3 cellular contexts compared by ENCODE assay signal in the genomic region with DNA sequence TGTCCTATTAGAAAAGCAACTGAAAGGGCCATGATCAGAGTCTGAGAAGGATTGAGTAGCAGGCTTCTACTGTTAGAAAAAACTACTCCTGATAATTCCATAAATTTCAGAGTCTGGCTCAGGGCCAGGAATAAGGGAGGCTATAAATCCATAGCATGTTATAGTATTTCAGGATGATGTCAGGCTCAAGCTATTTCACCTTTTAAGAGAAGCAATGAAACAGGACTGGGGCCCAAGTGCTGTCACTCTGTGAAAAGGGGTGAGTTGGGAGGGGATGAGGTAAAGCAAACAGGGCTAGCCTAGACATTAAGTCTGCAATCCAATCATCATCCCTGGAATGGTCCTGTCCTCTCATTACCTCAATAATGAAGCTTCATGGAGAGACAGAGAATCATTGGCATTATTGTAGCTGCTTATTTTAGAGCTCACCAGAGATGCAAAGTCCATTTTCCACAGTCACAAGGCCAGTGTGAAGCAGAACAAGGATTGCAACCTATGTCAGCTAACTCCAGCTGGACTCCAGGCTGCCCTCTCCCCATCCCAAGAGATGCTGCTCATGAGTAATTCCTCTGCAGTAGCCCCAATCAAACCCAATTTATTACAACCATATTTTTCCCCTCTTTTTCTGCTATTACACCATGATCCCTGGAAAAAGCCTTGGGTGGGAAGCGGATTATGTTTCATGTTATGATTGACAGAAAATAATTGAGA.
TF ChIP-seq lines count a peak whose summit lies in the region.

No MANE protein-coding gene starts in this region.

TF ChIP-seq in A549, 52 proteins besides CTCF, POLR2A, EP300 and RAD21:
- 0 out of 2 replicates have a peak, but pooled peaks have one; percentile 12 for TF ChIP-seq HOXA7 (CRISPR knock-in tag; IDR thresholded peaks at IDR 0.05)
- TF ChIP-seq NR3C1 (IDR thresholded peaks at IDR 0.05): no peak

TF ChIP-seq in HEK293, 187 proteins besides CTCF, POLR2A, EP300 and RAD21:
- TF ChIP-seq ZNF433 (tag by site-specific recombination; IDR thresholded peaks at IDR 0.05; ENCODE audit: low read depth): no peak
- TF ChIP-seq, protein P1, sequence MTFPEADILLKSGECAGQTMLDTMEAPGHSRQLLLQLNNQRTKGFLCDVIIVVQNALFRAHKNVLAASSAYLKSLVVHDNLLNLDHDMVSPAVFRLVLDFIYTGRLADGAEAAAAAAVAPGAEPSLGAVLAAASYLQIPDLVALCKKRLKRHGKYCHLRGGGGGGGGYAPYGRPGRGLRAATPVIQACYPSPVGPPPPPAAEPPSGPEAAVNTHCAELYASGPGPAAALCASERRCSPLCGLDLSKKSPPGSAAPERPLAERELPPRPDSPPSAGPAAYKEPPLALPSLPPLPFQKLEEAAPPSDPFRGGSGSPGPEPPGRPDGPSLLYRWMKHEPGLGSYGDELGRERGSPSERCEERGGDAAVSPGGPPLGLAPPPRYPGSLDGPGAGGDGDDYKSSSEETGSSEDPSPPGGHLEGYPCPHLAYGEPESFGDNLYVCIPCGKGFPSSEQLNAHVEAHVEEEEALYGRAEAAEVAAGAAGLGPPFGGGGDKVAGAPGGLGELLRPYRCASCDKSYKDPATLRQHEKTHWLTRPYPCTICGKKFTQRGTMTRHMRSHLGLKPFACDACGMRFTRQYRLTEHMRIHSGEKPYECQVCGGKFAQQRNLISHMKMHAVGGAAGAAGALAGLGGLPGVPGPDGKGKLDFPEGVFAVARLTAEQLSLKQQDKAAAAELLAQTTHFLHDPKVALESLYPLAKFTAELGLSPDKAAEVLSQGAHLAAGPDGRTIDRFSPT (tag by site-specific recombination; IDR thresholded peaks at IDR 0.05): 0 out of 2 replicates have a peak, but pooled peaks have one; percentile 46

TF ChIP-seq in SK-N-SH treated with all-trans-retinoic acid at 6 μM for 48 hours, 23 proteins besides CTCF, POLR2A, EP300 and RAD21:
- TF ChIP-seq ISL1 (CRISPR knock-in tag; IDR thresholded peaks at IDR 0.05) (peak; percentile 80), CSDC2 (CRISPR knock-in tag; IDR thresholded peaks at IDR 0.05) (0 out of 2 replicates have a peak, but pooled peaks have one; percentile 35)
- TF ChIP-seq, protein P2, sequence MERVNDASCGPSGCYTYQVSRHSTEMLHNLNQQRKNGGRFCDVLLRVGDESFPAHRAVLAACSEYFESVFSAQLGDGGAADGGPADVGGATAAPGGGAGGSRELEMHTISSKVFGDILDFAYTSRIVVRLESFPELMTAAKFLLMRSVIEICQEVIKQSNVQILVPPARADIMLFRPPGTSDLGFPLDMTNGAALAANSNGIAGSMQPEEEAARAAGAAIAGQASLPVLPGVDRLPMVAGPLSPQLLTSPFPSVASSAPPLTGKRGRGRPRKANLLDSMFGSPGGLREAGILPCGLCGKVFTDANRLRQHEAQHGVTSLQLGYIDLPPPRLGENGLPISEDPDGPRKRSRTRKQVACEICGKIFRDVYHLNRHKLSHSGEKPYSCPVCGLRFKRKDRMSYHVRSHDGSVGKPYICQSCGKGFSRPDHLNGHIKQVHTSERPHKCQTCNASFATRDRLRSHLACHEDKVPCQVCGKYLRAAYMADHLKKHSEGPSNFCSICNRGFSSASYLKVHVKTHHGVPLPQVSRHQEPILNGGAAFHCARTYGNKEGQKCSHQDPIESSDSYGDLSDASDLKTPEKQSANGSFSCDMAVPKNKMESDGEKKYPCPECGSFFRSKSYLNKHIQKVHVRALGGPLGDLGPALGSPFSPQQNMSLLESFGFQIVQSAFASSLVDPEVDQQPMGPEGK (CRISPR knock-in tag; IDR thresholded peaks at IDR 0.05; ENCODE audit: borderline replicate concordance): 0 out of 2 replicates have a peak, but pooled peaks have one; percentile 10
- TF ChIP-seq, protein P3, sequence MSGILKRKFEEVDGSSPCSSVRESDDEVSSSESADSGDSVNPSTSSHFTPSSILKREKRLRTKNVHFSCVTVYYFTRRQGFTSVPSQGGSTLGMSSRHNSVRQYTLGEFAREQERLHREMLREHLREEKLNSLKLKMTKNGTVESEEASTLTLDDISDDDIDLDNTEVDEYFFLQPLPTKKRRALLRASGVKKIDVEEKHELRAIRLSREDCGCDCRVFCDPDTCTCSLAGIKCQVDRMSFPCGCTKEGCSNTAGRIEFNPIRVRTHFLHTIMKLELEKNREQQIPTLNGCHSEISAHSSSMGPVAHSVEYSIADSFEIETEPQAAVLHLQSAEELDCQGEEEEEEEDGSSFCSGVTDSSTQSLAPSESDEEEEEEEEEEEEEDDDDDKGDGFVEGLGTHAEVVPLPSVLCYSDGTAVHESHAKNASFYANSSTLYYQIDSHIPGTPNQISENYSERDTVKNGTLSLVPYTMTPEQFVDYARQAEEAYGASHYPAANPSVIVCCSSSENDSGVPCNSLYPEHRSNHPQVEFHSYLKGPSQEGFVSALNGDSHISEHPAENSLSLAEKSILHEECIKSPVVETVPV (CRISPR knock-in tag; IDR thresholded peaks at IDR 0.05): no peak
